In genomic region chr17:83152221-83152744, GRCh38 we compare ENCODE assay signal across 14 cellular contexts.
"Had no signal": no experiment of that assay in that cellular context is flagged by ENCODE, and none has a peak within 500 bp of the region (broad histone marks: within the 10 kb centered on the region; RNA-seq: fewer than 3 reads in every experiment).

No MANE protein-coding gene starts in this region.

- H3K4me3 Mint-ChIP-seq: immature natural killer cell had no signal

- FAIRE-seq: small intestine had no signal

- H3K4me1 Mint-ChIP-seq: immature natural killer cell had no signal

- H3K36me3 Mint-ChIP-seq: immature natural killer cell had no signal

- H3K27me3 ChIP-seq: brain microvascular endothelial cell, ovary had no signal

- H3K9me3 ChIP-seq: ovary had no signal

- H3K4me3 ChIP-seq: ovary had no signal

- H3K27ac Mint-ChIP-seq: activated T-helper 2 cell treated with anti-CD3 and anti-CD28 coated beads, Interferon-gamma antibody, Interleukin-2, Interleukin-4, amounts not matched to agents 10 μg/mL and 5 μg/mL and 100 μg/mL, durations not matched to agents 14 hours and 24 hours and 36 hours; immature natural killer cell had no signal

- H3K9me3 Mint-ChIP-seq: activated T-helper 2 cell treated with anti-CD3 and anti-CD28 coated beads, Interferon-gamma antibody, Interleukin-2, Interleukin-4, amounts not matched to agents 10 μg/mL and 5 μg/mL and 100 μg/mL, durations not matched to agents 14 hours and 24 hours and 36 hours; nephron had no signal

- H3K36me3 ChIP-seq: brain microvascular endothelial cell, ovary had no signal

- H3K27ac ChIP-seq: brain microvascular endothelial cell had no signal

- DNase-seq: activated CD4-positive, alpha-beta T cell treated with anti-CD3 and anti-CD28 coated beads for 1 hour; activated CD4-positive, alpha-beta T cell treated with anti-CD3 and anti-CD28 coated beads, Interleukin-2, amount 50 U/mL, for 48 hours; activated naive CD4-positive, alpha-beta T cell treated with anti-CD3 and anti-CD28 coated beads, Interleukin-2, amount 50 U/mL, for 16 hours; amniotic stem cell; cerebellar nuclear complex; immature natural killer cell; mammary epithelial cell; SIG-M5; small intestine; trophoblast cell had no signal
